Comparison of ENCODE assay signal across 21 cellular contexts in the genomic region with DNA sequence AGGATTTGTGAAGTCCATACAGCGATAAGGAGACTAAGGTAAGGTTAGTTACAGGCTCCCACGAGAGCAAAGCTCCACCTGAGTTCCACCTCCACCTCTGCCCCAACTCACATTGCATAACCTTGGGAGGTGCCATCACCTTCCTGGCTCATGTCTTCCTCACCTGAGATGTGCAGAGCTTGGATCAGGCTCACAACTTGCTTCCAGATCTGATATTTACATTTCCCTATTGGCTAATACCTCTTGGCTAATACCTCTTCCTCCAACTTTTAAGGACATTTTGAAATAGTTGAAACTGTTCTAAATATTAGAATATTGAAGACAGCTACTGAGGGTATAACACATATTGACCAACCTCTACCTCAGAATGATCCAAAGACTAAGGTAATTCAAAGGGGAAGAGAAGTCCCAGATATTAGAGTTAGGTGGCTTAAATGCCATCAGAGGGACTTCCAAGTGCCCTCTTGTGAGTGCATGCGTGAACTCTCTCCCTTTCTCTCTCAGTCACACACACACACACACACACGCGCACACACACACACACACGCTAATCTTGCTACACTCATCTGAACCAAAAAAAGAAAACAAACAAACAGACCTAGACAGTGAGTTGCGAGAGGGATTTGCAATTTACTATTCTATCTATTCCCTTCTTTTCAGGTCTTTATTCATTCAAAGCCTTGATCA.
"Had no signal": no experiment of that assay in that cellular context is flagged by ENCODE, and none has a peak within 500 bp of the region (broad histone marks: within the 10 kb centered on the region; RNA-seq: fewer than 3 reads in every experiment).

No MANE protein-coding gene starts in this region.

- H3K27me3 ChIP-seq: esophagus muscularis mucosa, gastrocnemius medialis, left lung, testis, tibial nerve had no signal

- H3K36me3 Mint-ChIP-seq: naive thymus-derived CD4-positive, alpha-beta T cell; stimulated activated naive B cell treated with anti-CD40 and anti-IgM and Interleukin-4, amounts not matched to agents 10 μg/mL and 1 μg/mL and 100 μg/mL, for 72 hours had no signal

- H3K4me3 Mint-ChIP-seq: dendritic cell treated with granulocyte-macrophage colony-stimulating factor and Interleukin-4, amounts not matched to agents 40 ng/mL and 50 ng/mL, for 4 days; effector memory CD8-positive, alpha-beta T cell; naive thymus-derived CD4-positive, alpha-beta T cell; nephron progenitor cell; stimulated activated naive B cell treated with anti-CD40 and anti-IgM and Interleukin-4, amounts not matched to agents 10 μg/mL and 1 μg/mL and 100 μg/mL, for 72 hours; stimulated activated naive CD8-positive, alpha-beta T cell treated with anti-CD3 and anti-CD28 coated beads, Interleukin-15, amount 100 ng/mL, for 72 hours had no signal

- H3K9me3 ChIP-seq: esophagus muscularis mucosa, gastrocnemius medialis, left lung, prostate gland, testis, tibial nerve had no signal

- H3K9ac ChIP-seq: parathyroid adenoma had no signal

- ATAC-seq: effector memory CD8-positive, alpha-beta T cell; gastrocnemius medialis; naive thymus-derived CD4-positive, alpha-beta T cell; sciatic nerve; stimulated activated naive B cell treated with anti-CD40 and anti-IgM and Interleukin-4, amounts not matched to agents 10 μg/mL and 1 μg/mL and 100 μg/mL, for 72 hours; stimulated activated naive CD8-positive, alpha-beta T cell treated with anti-CD3 and anti-CD28 coated beads, Interleukin-15, amount 100 ng/mL, for 72 hours had no signal

- H3K27ac ChIP-seq: epithelial cell of prostate, left lung, parathyroid adenoma, prostate gland, testis had no signal

- H3K36me3 ChIP-seq: esophagus muscularis mucosa, gastrocnemius medialis, left lung, prostate gland, tibial nerve had no signal

- H3K4me1 Mint-ChIP-seq: naive thymus-derived CD4-positive, alpha-beta T cell; stimulated activated naive B cell treated with anti-CD40 and anti-IgM and Interleukin-4, amounts not matched to agents 10 μg/mL and 1 μg/mL and 100 μg/mL, for 72 hours; stimulated activated naive CD8-positive, alpha-beta T cell treated with anti-CD3 and anti-CD28 coated beads, Interleukin-15, amount 100 ng/mL, for 72 hours had no signal

- H3K27me3 Mint-ChIP-seq: effector memory CD8-positive, alpha-beta T cell; stimulated activated naive CD8-positive, alpha-beta T cell treated with anti-CD3 and anti-CD28 coated beads, Interleukin-15, amount 100 ng/mL, for 72 hours had no signal

- H3K4me3 ChIP-seq: esophagus muscularis mucosa, gastrocnemius medialis, left lung, prostate gland, testis, tibial nerve had no signal

- H3K27ac Mint-ChIP-seq: dendritic cell treated with granulocyte-macrophage colony-stimulating factor and Interleukin-4, amounts not matched to agents 40 ng/mL and 50 ng/mL, for 4 days; effector memory CD8-positive, alpha-beta T cell; naive thymus-derived CD4-positive, alpha-beta T cell; nephron progenitor cell; stimulated activated naive B cell treated with anti-CD40 and anti-IgM and Interleukin-4, amounts not matched to agents 10 μg/mL and 1 μg/mL and 100 μg/mL, for 72 hours; stimulated activated naive CD8-positive, alpha-beta T cell treated with anti-CD3 and anti-CD28 coated beads, Interleukin-15, amount 100 ng/mL, for 72 hours had no signal

- H3K9me3 Mint-ChIP-seq: dendritic cell treated with granulocyte-macrophage colony-stimulating factor and Interleukin-4, amounts not matched to agents 40 ng/mL and 50 ng/mL, for 4 days; effector memory CD8-positive, alpha-beta T cell; nephron progenitor cell; stimulated activated naive B cell treated with anti-CD40 and anti-IgM and Interleukin-4, amounts not matched to agents 10 μg/mL and 1 μg/mL and 100 μg/mL, for 72 hours; stimulated activated naive CD8-positive, alpha-beta T cell treated with anti-CD3 and anti-CD28 coated beads, Interleukin-15, amount 100 ng/mL, for 72 hours had no signal

- H3K79me2 ChIP-seq: parathyroid adenoma had no signal

- DNase-seq: cerebellar nuclear complex; effector memory CD8-positive, alpha-beta T cell; gastrocnemius medialis; islet precursor cell; left lung; naive thymus-derived CD4-positive, alpha-beta T cell; nephron progenitor cell; retina; stimulated activated CD4-positive, alpha-beta T cell treated with anti-CD3 and anti-CD28 coated beads, Interleukin-2, amount 100 ng/mL, for 24 hours; stimulated activated CD4-positive, alpha-beta T cell treated with anti-CD3 and anti-CD28 coated beads, Interleukin-4, amount 100 ng/mL, for 4 hours; stimulated activated naive B cell treated with anti-CD40 and anti-IgM and Interleukin-4, amounts not matched to agents 10 μg/mL and 1 μg/mL and 100 μg/mL, for 72 hours; stimulated activated naive CD8-positive, alpha-beta T cell treated with anti-CD3 and anti-CD28 coated beads, Interleukin-15, amount 100 ng/mL, for 72 hours; testis had no signal

- H3K4me1 ChIP-seq: prostate gland had no signal

- FAIRE-seq: colon had no signal

- H2AFZ ChIP-seq: parathyroid adenoma had no signal
